8 cellular contexts compared by ENCODE assay signal in the genomic region with DNA sequence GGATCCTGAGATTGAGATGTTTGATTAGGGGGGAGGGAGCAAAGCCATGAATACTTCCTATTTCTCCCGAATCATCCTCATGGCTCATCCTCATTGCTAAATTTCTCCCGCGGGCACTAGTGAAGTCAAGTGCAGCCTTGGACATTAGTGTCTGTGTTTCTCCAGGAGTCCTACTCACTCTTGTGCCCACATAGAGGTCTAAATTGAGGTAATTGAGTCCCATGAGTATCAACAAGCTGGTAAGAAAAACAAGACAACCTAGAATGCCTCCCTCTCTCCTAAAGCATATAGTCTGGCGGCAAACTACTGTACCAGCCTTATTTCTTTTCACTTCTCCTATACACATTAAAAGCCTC. TPM values are rescaled to one million over a fixed set of nuclear protein-coding genes. Genes with fewer than 3 reads are reported as not detected.
DNase-seq lines count a peak whose midpoint lies in the region; TF ChIP-seq lines count a peak whose summit lies in the region.

No MANE protein-coding gene starts in this region.

- TF ChIP-seq EP300 in suprapubic skin (IDR thresholded peaks at IDR 0.05), result no peak

- DNase-seq in GM03348 (ENCODE audit: low spot score) (peak; percentile 3), HEK293T (ENCODE audit: extremely low spot score) (no peak), suprapubic skin (ENCODE audit: low spot score in 2 of 2) (no peak), mesenteric fat pad (ENCODE audit: low spot score) (no peak), DMS153 (lab: John Stamatoyannopoulos, UW) (no peak), cerebellar nuclear complex (lab: John Stamatoyannopoulos, UW) (no peak)

- POLR2A ChIA-PET in HEK293T (lab: Yijun Ruan, JAX), result no interaction called here

- CTCF ChIA-PET in HEK293T (lab: Yijun Ruan, JAX), result no interaction called here

- TF ChIP-seq POLR2A in suprapubic skin (IDR thresholded peaks at IDR 0.05), result no peak

- H3K4me1 ChIP-seq in iPS-15b (ENCODE audit: control insufficient read depth, insufficient read depth, low read length), result no peaks in the 10 kb centered on the region
- H3K4me1 ChIP-seq in suprapubic skin, result peaks cover 38% of the 10 kb centered on the region

- H3K27me3 ChIP-seq in iPS-15b (ENCODE audit: control insufficient read depth, insufficient read depth, low read length), result no peaks in the 10 kb centered on the region
- no peaks in the 10 kb centered on the region for H3K27me3 ChIP-seq in suprapubic skin

- H3K36me3 ChIP-seq in iPS-15b (ENCODE audit: control insufficient read depth, insufficient read depth, low read length) (no peaks in the 10 kb centered on the region), suprapubic skin (peaks cover 6% of the 10 kb centered on the region)

- 0% methylated on average over 4 of the region's 4 CpGs for WGBS in suprapubic skin

- no peaks in the 10 kb centered on the region for H3K9me3 ChIP-seq in iPS-15b (ENCODE audit: control insufficient read depth, insufficient read depth, low read length)
- no peaks in the 10 kb centered on the region for H3K9me3 ChIP-seq in suprapubic skin

- peak overlapping the region; percentile 98 for H3K4me3 ChIP-seq in iPS-15b (ENCODE audit: low read depth, low read length)
- peak overlapping the region; percentile 77 for H3K4me3 ChIP-seq in suprapubic skin

- H3K9ac ChIP-seq in iPS-15b (ENCODE audit: low read depth, low read length), result peak overlapping the region; percentile 96

- TF ChIP-seq CTCF in VCaP (conservative IDR thresholded peaks at IDR 0.05) (no peak), suprapubic skin (IDR thresholded peaks at IDR 0.05) (no peak)

- H3K27ac ChIP-seq in VCaP (peak overlapping the region; percentile 80), suprapubic skin (peak overlapping the region; percentile 88)

TF ChIP-seq in HEK293T, 16 proteins besides CTCF, POLR2A, EP300 and RAD21:
- TF ChIP-seq FOXK2 (IDR thresholded peaks at IDR 0.05) (no peak), NFRKB (IDR thresholded peaks at IDR 0.05) (no peak), L3MBTL2 (conservative IDR thresholded peaks at IDR 0.05) (peak; percentile 4; the same call in 1 of the 2 replicates), ZNF384 (IDR thresholded peaks at IDR 0.05) (no peak)

RNA-seq across cellular contexts. Expression of gene CENPQ, which starts 0.4 kb away (rescaled TPM):
- 1 to 10 TPM; 2.4 to 4.0 (median 3.6) TPM for total RNA-seq in suprapubic skin
- 3.1 TPM for total RNA-seq in mesenteric fat pad

RNA-seq across cellular contexts. Expression of gene MMUT, which starts 0.5 kb away (rescaled TPM):
- total RNA-seq in suprapubic skin, result 10 to 100 TPM; 10.9 to 17.9 (median 16.1) TPM
- total RNA-seq in mesenteric fat pad, result 18.9 TPM

RNA-seq across cellular contexts. Expression of gene GLYATL3, which starts 36.1 kb away (rescaled TPM):
- total RNA-seq in suprapubic skin (not detected), mesenteric fat pad (not detected)
